ENCODE assay signal across 6 cellular contexts in the genomic region with DNA sequence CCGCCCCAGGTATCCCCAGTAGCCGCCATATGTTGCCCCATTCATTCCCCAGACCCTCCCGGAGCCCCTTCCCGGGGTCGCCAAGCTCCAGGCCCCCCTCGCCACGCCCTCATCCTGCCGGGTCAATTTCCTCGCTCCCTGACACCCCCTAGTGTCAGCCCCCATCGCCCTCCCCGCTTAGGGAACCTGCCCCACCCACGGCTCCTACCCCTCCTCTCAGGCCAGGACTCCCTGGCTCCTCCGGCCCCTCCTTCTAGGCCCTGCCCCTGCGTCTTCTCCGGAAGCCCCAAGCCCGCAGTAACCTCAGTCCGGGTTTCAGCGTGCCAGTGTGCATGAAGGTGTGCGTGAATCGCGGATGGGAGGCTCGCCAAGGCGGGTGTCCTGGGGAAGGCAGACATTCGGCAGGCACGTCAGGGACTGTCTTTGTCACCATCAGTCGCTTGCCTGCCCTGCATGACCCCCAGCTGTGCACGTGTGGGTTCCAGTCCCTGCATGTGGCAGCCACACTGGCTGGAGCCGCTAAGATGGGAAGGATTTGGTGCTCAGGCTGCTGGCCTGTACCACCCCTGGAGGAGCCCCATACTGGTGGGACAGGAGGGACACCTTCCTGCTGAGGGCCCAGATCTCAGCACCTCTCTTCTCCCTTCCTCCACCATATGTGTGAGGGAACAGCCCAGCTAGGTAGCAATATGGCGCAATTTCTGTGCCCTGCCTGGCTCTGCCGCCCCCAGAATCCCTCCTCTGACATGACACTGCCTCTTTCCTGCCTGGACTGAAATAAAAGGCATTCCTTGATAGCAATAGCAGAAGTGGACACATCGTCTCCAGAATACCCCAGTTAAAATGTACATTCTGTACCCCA. TPM values are rescaled to one million over a fixed set of nuclear protein-coding genes. Genes with fewer than 3 reads are reported as not detected.
DNase-seq lines count a peak whose midpoint lies in the region; ATAC-seq and TF ChIP-seq lines count a peak whose summit lies in the region.

No MANE protein-coding gene starts in this region.

- WGBS in tibial nerve, 2 donors: 11 to 13% methylated on average over 26 to 30 of the region's 31 CpGs
- WGBS in lower leg skin, 2 donors: 11 to 12% methylated on average over 30 to 31 of the region's 31 CpGs

- H3K27me3 ChIP-seq in AG04450 (ENCODE audit: control insufficient read depth, insufficient read depth, low read length): peaks cover 37% of the 10 kb centered on the region
- H3K27me3 ChIP-seq in left ventricle myocardium inferior (ENCODE audit: low read depth): no peaks in the 10 kb centered on the region
- H3K27me3 ChIP-seq in tibial nerve: no peaks in the 10 kb centered on the region

- H3K27ac Mint-ChIP-seq in T-helper 1 cell treated with Interleukin-12 subunit alpha and Interleukin-12 subunit beta and Interleukin-4 antibody, amounts not matched to agents 30 μg/mL and 1 μg/mL, for 36 hours: peak overlapping the region; percentile 67

- intact Hi-C loops in left ventricle myocardium inferior (cut with micrococcal nuclease) (no loop called here), lower leg skin (cut with DNase I; ENCODE audit: low total_unique reads) (no loop called here)

- POLR2A ChIA-PET in AG04450 (lab: Yijun Ruan, JAX): no interaction called here

- H3K4me3 Mint-ChIP-seq in T-helper 1 cell treated with Interleukin-12 subunit alpha and Interleukin-12 subunit beta and Interleukin-4 antibody, amounts not matched to agents 30 μg/mL and 1 μg/mL, for 36 hours: peak overlapping the region; percentile 83

- H3K9me3 ChIP-seq in AG04450 (ENCODE audit: control insufficient read depth, insufficient read depth, low read length): no peaks in the 10 kb centered on the region; the same call in 1 of the 2 replicates
- no peaks in the 10 kb centered on the region for H3K9me3 ChIP-seq in left ventricle myocardium inferior (replicated peaks)
- no peaks in the 10 kb centered on the region for H3K9me3 ChIP-seq in tibial nerve

- H3K4me1 ChIP-seq in left ventricle myocardium inferior (peaks cover 28% of the 10 kb centered on the region), tibial nerve (peaks cover 0 to 27% (median 10%) of the 10 kb centered on the region in 4 donors)

- H3K36me3 Mint-ChIP-seq in T-helper 1 cell treated with Interleukin-12 subunit alpha and Interleukin-12 subunit beta and Interleukin-4 antibody, amounts not matched to agents 30 μg/mL and 1 μg/mL, for 36 hours (ENCODE audit: low read depth): no peaks in the 10 kb centered on the region

- peaks cover 24% of the 10 kb centered on the region for H3K27me3 Mint-ChIP-seq in T-helper 1 cell treated with Interleukin-12 subunit alpha and Interleukin-12 subunit beta and Interleukin-4 antibody, amounts not matched to agents 30 μg/mL and 1 μg/mL, for 36 hours (ENCODE audit: low read depth)

- no peak for DNase-seq in AG04450 (ENCODE audit: low read depth, low spot score)
- DNase-seq in left ventricle myocardium inferior: no peak
- no peak for DNase-seq in tibial nerve (ENCODE audit: low spot score in 2 of 2)
- DNase-seq in lower leg skin (ENCODE audit: low spot score in 2 of 2): no peak

- H3K4me1 Mint-ChIP-seq in T-helper 1 cell treated with Interleukin-12 subunit alpha and Interleukin-12 subunit beta and Interleukin-4 antibody, amounts not matched to agents 30 μg/mL and 1 μg/mL, for 36 hours (ENCODE audit: low read depth): peaks cover 6% of the 10 kb centered on the region

- H3K9me3 Mint-ChIP-seq in T-helper 1 cell treated with Interleukin-12 subunit alpha and Interleukin-12 subunit beta and Interleukin-4 antibody, amounts not matched to agents 30 μg/mL and 1 μg/mL, for 36 hours: no peaks in the 10 kb centered on the region

- TF ChIP-seq POLR2A in tibial nerve (IDR thresholded peaks at IDR 0.05) (no peak), lower leg skin (IDR thresholded peaks at IDR 0.05) (no peak)

- H3K4me3 ChIP-seq in AG04450 (ENCODE audit: low read depth, low read length) (peak overlapping the region; percentile 56), left ventricle myocardium inferior (peak overlapping the region; percentile 76), tibial nerve (peak overlapping the region; percentile 26 to 59 (median 48)), lower leg skin (ENCODE audit: low read depth, poor library complexity, severe bottlenecking) (no peak overlapping the region)

- no peak for TF ChIP-seq EP300 in tibial nerve (IDR thresholded peaks at IDR 0.05)

- H3K27ac ChIP-seq in AG04450 (ENCODE audit: low read depth, low read length): no peak overlapping the region
- peak overlapping the region; percentile 60 for H3K27ac ChIP-seq in left ventricle myocardium inferior (replicated peaks)
- no peak overlapping the region for H3K27ac ChIP-seq in tibial nerve

- CTCF ChIA-PET in AG04450 (lab: Charles Lee): interaction anchor here (0.9 to 1.8 kb wide), 2 partner anchors 13 to 14 kb away, joined by 5 to 12 read pairs; no protein-coding TSS in a partner anchor

- TF ChIP-seq CTCF in AG04450 (IDR thresholded peaks at IDR 0.05; ENCODE audit: low read depth, low read length) (no peak), left ventricle myocardium inferior (IDR thresholded peaks at IDR 0.05; ENCODE audit: borderline replicate concordance) (no peak), tibial nerve (IDR thresholded peaks at IDR 0.05) (no peak), lower leg skin (IDR thresholded peaks at IDR 0.05) (no peak)

- peak; percentile 30 for ATAC-seq in GM21825 (IDR thresholded peaks at IDR 0.05; ENCODE audit: unreplicated experiment)

- H3K36me3 ChIP-seq in left ventricle myocardium inferior (no peaks in the 10 kb centered on the region), tibial nerve (no peaks in the 10 kb centered on the region)

RNA-seq across cellular contexts. Expression of a gene that starts 0.7 kb away (rescaled TPM):
- 0.11 and 0.36 TPM in 2 replicates for polyA plus RNA-seq in AG04450 (2011; rRNA removed)
- polyA minus RNA-seq in AG04450 (2011; rRNA and poly(A)+ RNA removed): 0.09 TPM in 2 replicates
- 3.0 TPM for total RNA-seq in left ventricle myocardium inferior
- under 1 TPM; under 0.01 to 0.22 (median 0.10) TPM for total RNA-seq in tibial nerve
- under 1 TPM in 3 of 4 donors, not detected in 1; 0.05 to 0.08 (median 0.06) TPM for total RNA-seq in lower leg skin

RNA-seq across cellular contexts. Expression of a gene that starts 7.9 kb away (rescaled TPM):
- not detected in 2 replicates for polyA plus RNA-seq in AG04450 (2011; rRNA removed)
- polyA minus RNA-seq in AG04450 (2011; rRNA and poly(A)+ RNA removed): not detected in 2 replicates
- total RNA-seq in left ventricle myocardium inferior (not detected), tibial nerve (not detected), lower leg skin (1 to 10 TPM in 1 of 4 donors, not detected in 3; 3.1 TPM)

RNA-seq across cellular contexts. Expression of a gene that starts 18.0 kb away (rescaled TPM):
- polyA plus RNA-seq in AG04450 (2011; rRNA removed): 5.5 and 8.4 TPM in 2 replicates
- 34.8 and 39.9 TPM in 2 replicates for polyA minus RNA-seq in AG04450 (2011; rRNA and poly(A)+ RNA removed)
- total RNA-seq in left ventricle myocardium inferior (155 TPM), tibial nerve (10 to 100 TPM; 19.3 to 22.8 (median 21.2) TPM), lower leg skin (10 to 100 TPM; 17.4 to 28.6 (median 24.7) TPM)

RNA-seq across cellular contexts. Expression of a gene that starts 23.8 kb away (rescaled TPM):
- polyA plus RNA-seq in AG04450 (2011; rRNA removed): 14.6 and 18.2 TPM in 2 replicates
- 9.9 and 14.2 TPM in 2 replicates for polyA minus RNA-seq in AG04450 (2011; rRNA and poly(A)+ RNA removed)
- total RNA-seq in left ventricle myocardium inferior (9.0 TPM), tibial nerve (1 to 10 TPM; 3.3 to 7.1 (median 4.2) TPM), lower leg skin (10 to 100 TPM in 3 of 4 donors, 1 to 10 TPM in 1; 7.6 to 24.8 (median 13.1) TPM)

RNA-seq across cellular contexts. Expression of a gene that starts 35.2 kb away (rescaled TPM):
- 10.4 and 11.4 TPM in 2 replicates for polyA plus RNA-seq in AG04450 (2011; rRNA removed)
- polyA minus RNA-seq in AG04450 (2011; rRNA and poly(A)+ RNA removed): 5.0 and 6.6 TPM in 2 replicates
- total RNA-seq in left ventricle myocardium inferior: 52.7 TPM
- total RNA-seq in tibial nerve: 10 to 100 TPM; 13.8 to 25.9 (median 20.5) TPM
- 10 to 100 TPM in 2 of 4 donors, 1 to 10 TPM in 2; 6.8 to 13.8 (median 10.0) TPM for total RNA-seq in lower leg skin
